In genomic region chr3:10964537-10965167, GRCh38 we compare ENCODE assay signal across 11 cellular contexts. TPM values are rescaled to one million over a fixed set of nuclear protein-coding genes. Genes with fewer than 3 reads are reported as not detected.
DNase-seq lines count a peak whose midpoint lies in the region; ATAC-seq and TF ChIP-seq lines count a peak whose summit lies in the region.
"Had no signal": no experiment of that assay in that cellular context is flagged by ENCODE, and none has a peak within 500 bp of the region (broad histone marks: within the 10 kb centered on the region; RNA-seq: fewer than 3 reads in every experiment).

No MANE protein-coding gene starts in this region.

- in situ Hi-C loops in brain microvascular endothelial cell (cut with HindIII; ENCODE audit: low pct_ligation_motif_present, low sequenced_read_pairs) = no loop called here

- H3K9me3 Mint-ChIP-seq in activated CD4-positive, alpha-beta T cell treated with anti-CD3 and anti-CD28 coated beads for 36 hours (ENCODE audit: low read depth) = no peaks in the 10 kb centered on the region
- H3K9me3 Mint-ChIP-seq in neural crest cell = no peaks in the 10 kb centered on the region

- DNase-seq in activated CD4-positive, alpha-beta T cell treated with anti-CD3 and anti-CD28 coated beads for 36 hours = peak; percentile 23
- DNase-seq in activated CD4-positive, alpha-beta T cell treated with anti-CD3 and anti-CD28 coated beads for 4 hours = no peak
- DNase-seq in LoVo (ENCODE audit: low spot score) (peak; percentile 7), brain microvascular endothelial cell (peak; percentile 27), neural crest cell (ENCODE audit: low read depth, low spot score) (peak; percentile 39), NCI-H526 treated with DMSO at 0.1 percent for 48 hours (lab: John Stamatoyannopoulos, UW) (no peak)
- DNase-seq: activated gamma-delta T cell treated with Interleukin-2 at 50 U/mL for 16 hours; NK-92 treated with Interleukin-12 subunit alpha and Interleukin-12 subunit beta, amount 100 ng/mL, for 24 hours; upper lobe of left lung had no signal

- no peaks in the 10 kb centered on the region for H3K36me3 Mint-ChIP-seq in activated CD4-positive, alpha-beta T cell treated with anti-CD3 and anti-CD28 coated beads for 36 hours (ENCODE audit: low read depth)
- no peaks in the 10 kb centered on the region for H3K36me3 Mint-ChIP-seq in neural crest cell (ENCODE audit: low read depth)

- H3K27ac Mint-ChIP-seq in activated CD4-positive, alpha-beta T cell treated with anti-CD3 and anti-CD28 coated beads for 36 hours = no peak overlapping the region
- no peak overlapping the region for H3K27ac Mint-ChIP-seq in neural crest cell (ENCODE audit: unreplicated experiment)

- POLR2A ChIA-PET in activated CD4-positive, alpha-beta T cell treated with anti-CD3 and anti-CD28 coated beads for 36 hours (lab: Charles Lee) = no interaction called here

- no peak overlapping the region for H3K27ac ChIP-seq in brain microvascular endothelial cell
- H3K27ac ChIP-seq: upper lobe of left lung had no signal

- no peak overlapping the region for H3K4me3 Mint-ChIP-seq in activated CD4-positive, alpha-beta T cell treated with anti-CD3 and anti-CD28 coated beads for 36 hours
- H3K4me3 Mint-ChIP-seq in neural crest cell = no peak overlapping the region

- H3K36me3 ChIP-seq in brain microvascular endothelial cell (replicated peaks) = no peaks in the 10 kb centered on the region
- H3K36me3 ChIP-seq: upper lobe of left lung had no signal

- H3K27me3 ChIP-seq in brain microvascular endothelial cell (replicated peaks) = peaks cover 8% of the 10 kb centered on the region
- H3K27me3 ChIP-seq: upper lobe of left lung had no signal

- H3K4me3 ChIP-seq in brain microvascular endothelial cell (ENCODE audit: low read depth, low read length) = no peak overlapping the region
- H3K4me3 ChIP-seq: upper lobe of left lung had no signal

- H3K27me3 Mint-ChIP-seq in activated CD4-positive, alpha-beta T cell treated with anti-CD3 and anti-CD28 coated beads for 36 hours = peaks cover 9% of the 10 kb centered on the region
- H3K27me3 Mint-ChIP-seq in neural crest cell (ENCODE audit: low read depth) = peaks cover 58% of the 10 kb centered on the region

- intact Hi-C loops in activated CD4-positive, alpha-beta T cell treated with anti-CD3 and anti-CD28 coated beads for 36 hours (cut with DNase I, micrococcal nuclease) = no loop called here

- ATAC-seq in activated CD4-positive, alpha-beta T cell treated with anti-CD3 and anti-CD28 coated beads for 36 hours = no peak
- ATAC-seq in GM19452 (IDR thresholded peaks at IDR 0.05; ENCODE audit: unreplicated experiment) (no peak), HG03432 (IDR thresholded peaks at IDR 0.05; ENCODE audit: unreplicated experiment) (no peak)

- TF ChIP-seq CTCF in brain microvascular endothelial cell (IDR thresholded peaks at IDR 0.05; ENCODE audit: low read depth, low read length, missing control alignments) (no peak), neural crest cell (conservative IDR thresholded peaks at IDR 0.05) (no peak)

- CTCF ChIA-PET in activated CD4-positive, alpha-beta T cell treated with anti-CD3 and anti-CD28 coated beads for 36 hours (lab: Charles Lee) = interaction anchor here (1.3 to 1.4 kb wide), 2 partner anchors 18 to 84 kb away, joined by 3 read pairs; no protein-coding TSS in a partner anchor

- H3K4me1 Mint-ChIP-seq in activated CD4-positive, alpha-beta T cell treated with anti-CD3 and anti-CD28 coated beads for 36 hours = no peaks in the 10 kb centered on the region
- H3K4me1 Mint-ChIP-seq in neural crest cell = peaks cover 9% of the 10 kb centered on the region

RNA-seq across cellular contexts. Expression of gene SLC6A1, which starts 27.9 kb away (rescaled TPM):
- not detected for total RNA-seq in activated CD4-positive, alpha-beta T cell treated with anti-CD3 and anti-CD28 coated beads for 36 hours
- 0.42 and 0.45 TPM in 2 replicates for total RNA-seq in neural crest cell

Comparison
In these comparisons a context has a peak if more than half of its experiments do, and no peak if none do; other contexts are left out.
1. DNase-seq: peak in activated CD4-positive, alpha-beta T cell treated with anti-CD3 and anti-CD28 coated beads for 36 hours (single experiment), LoVo (single experiment), brain microvascular endothelial cell (single experiment) and neural crest cell (single experiment); none in activated CD4-positive, alpha-beta T cell treated with anti-CD3 and anti-CD28 coated beads for 4 hours (0 of 2) and NCI-H526 treated with DMSO at 0.1 percent for 48 hours (single experiment).